9 cellular contexts compared by ENCODE assay signal in genomic region chr5:127562252-127562651, GRCh38. TPM values are rescaled to one million over a fixed set of nuclear protein-coding genes. Genes with fewer than 3 reads are reported as not detected.
A peak's percentile ranks its signal among the peaks of the same experiment; 100 is the strongest.
DNase-seq lines count a peak whose midpoint lies in the region; ATAC-seq and TF ChIP-seq lines count a peak whose summit lies in the region.
"Had no signal": no experiment of that assay in that cellular context is flagged by ENCODE, and none has a peak within 500 bp of the region (broad histone marks: within the 10 kb centered on the region; RNA-seq: fewer than 3 reads in every experiment).

No MANE protein-coding gene starts in this region.

- peak overlapping the region in 1 of 5 donors; percentile 15 for H3K27ac ChIP-seq in stomach

- H3K4me3 ChIP-seq in stomach, result no peak overlapping the region

- peak; percentile 29 for ATAC-seq in HG03342 (IDR thresholded peaks at IDR 0.05; ENCODE audit: unreplicated experiment)

- peaks cover 5 to 28% (median 12%) of the 10 kb centered on the region in 4 donors for H3K4me1 ChIP-seq in stomach

- peak; percentile 22 for DNase-seq in EH (ENCODE audit: low read depth)
- peak; percentile 16 for DNase-seq in astrocyte of the hippocampus (ENCODE audit: low read depth, low spot score)
- DNase-seq in medulla oblongata (ENCODE audit: extremely low spot score), result peak; percentile 58
- no peak for DNase-seq in DMS79 (lab: John Stamatoyannopoulos, UW)
- no peak for DNase-seq in stomach
- no peak for DNase-seq in COR-L47 (lab: John Stamatoyannopoulos, UW)
- DNase-seq in activated T-cell treated with anti-CD3 and anti-CD28 coated beads for 4 hours, result no peak
- DNase-seq: activated effector memory CD4-positive, alpha-beta T cell treated with Interleukin-2 at 50 U/mL for 16 hours had no signal

- no peak for TF ChIP-seq POLR2A in stomach (IDR thresholded peaks at IDR 0.05)

- peaks cover 0 to 6% (median 0%) of the 10 kb centered on the region in 4 donors for H3K36me3 ChIP-seq in stomach

- TF ChIP-seq EP300 in stomach (IDR thresholded peaks at IDR 0.05), result no peak

- intact Hi-C loops in stomach (cut with DNase I; ENCODE audit: low total_unique reads), result loop anchor here (10.0 kb wide), 1 partner anchor 643 kb away; no protein-coding TSS in a partner anchor

- no peaks in the 10 kb centered on the region for H3K9me3 ChIP-seq in stomach

- 8 to 25% (median 14%) methylated on average over 3 of the region's 3 CpGs for WGBS in stomach, 5 donors

- no peaks in the 10 kb centered on the region for H3K27me3 ChIP-seq in stomach

- TF ChIP-seq CTCF in stomach (IDR thresholded peaks at IDR 0.05), result peak in 1 of 7 experiments; percentile 6

RNA-seq across cellular contexts. Expression of gene PRRC1, which starts 44.8 kb away (rescaled TPM):
- total RNA-seq in stomach, result 10 to 100 TPM; 12.5 to 82.8 (median 30.9) TPM
- 10 to 100 TPM; 17.5 to 32.7 (median 18.4) TPM for polyA plus RNA-seq in stomach

Comparison
In these comparisons a context has a peak if more than half of its experiments do, and no peak if none do; other contexts are left out.
1. DNase-seq: peak in EH (single experiment), astrocyte of the hippocampus (single experiment) and medulla oblongata (single experiment); none in DMS79 (single experiment), stomach (single experiment), COR-L47 (single experiment) and activated T-cell treated with anti-CD3 and anti-CD28 coated beads for 4 hours (single experiment).